In the genomic region with DNA sequence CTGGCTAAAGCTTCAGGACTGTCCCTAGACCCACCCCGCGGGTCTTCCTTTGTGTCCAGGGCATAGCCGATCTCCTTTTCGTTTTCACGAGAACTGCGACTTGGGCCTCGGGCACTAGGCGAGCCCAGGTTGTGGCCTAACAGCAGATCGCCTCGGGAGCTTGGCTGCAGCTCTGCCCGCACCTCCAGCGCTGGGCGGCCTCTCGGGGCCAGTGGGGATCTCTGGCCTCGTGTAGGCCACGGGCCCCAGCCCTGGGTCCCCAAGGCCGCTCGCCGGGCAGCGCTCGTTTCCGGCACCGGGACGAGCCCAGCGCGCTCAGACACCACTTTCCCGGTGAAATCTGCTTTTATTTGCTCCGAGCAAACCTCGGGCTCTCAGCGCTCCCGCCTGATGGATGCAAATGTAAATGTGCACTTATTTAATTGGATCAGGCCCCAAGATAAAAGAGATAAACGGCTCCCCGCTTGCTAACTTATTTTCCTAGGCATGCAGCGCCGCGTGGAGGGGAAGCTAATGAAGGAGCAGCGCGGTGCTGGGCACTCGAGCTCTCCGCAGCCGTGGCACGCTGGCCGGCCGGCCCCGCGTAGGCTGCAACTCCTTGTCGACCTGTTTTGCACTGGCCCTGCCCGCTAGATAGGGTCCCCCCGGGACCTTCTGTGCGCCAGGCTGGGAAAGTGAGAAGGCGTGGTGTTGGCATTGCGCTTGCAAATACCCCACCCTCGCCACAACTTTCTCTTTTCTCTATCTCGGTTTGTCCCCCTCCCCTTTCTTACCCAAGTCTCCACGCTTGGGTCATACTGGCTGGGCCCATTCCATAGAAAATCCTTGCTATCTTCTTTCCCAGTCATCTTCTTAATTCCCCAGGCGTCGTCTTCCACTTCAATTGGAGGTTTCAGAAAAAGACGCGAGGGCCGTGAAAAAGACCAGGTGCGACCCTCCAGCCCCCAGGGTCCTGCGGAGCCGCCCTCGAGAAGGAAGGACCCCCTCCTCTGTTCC, we compare ENCODE assay signal across 1 cellular context.
A peak's percentile ranks its signal among the peaks of the same experiment; 100 is the strongest.
TF ChIP-seq lines count a peak whose summit lies in the region.

No MANE protein-coding gene starts in this region.

TF ChIP-seq in HepG2, 621 proteins besides CTCF, POLR2A, EP300 and RAD21 (continued from another document):
- TF ChIP-seq ETV5 (CRISPR knock-in tag; IDR thresholded peaks at IDR 0.05; ENCODE audit: borderline replicate concordance) (no peak), CBX2 (IDR thresholded peaks at IDR 0.05; ENCODE audit: low read depth, low read length) (peak; percentile 92; the same call in 1 of the 2 replicates), CBX2 (CRISPR knock-in tag; IDR thresholded peaks at IDR 0.05; ENCODE audit: low read depth) (no peak), MED8 (CRISPR knock-in tag; IDR thresholded peaks at IDR 0.05; ENCODE audit: insufficient replicate concordance) (peak; percentile 18), RNF2 (conservative IDR thresholded peaks at IDR 0.05; ENCODE audit: low read depth) (peak; percentile 96), KLF6 (CRISPR knock-in tag; IDR thresholded peaks at IDR 0.05) (no peak)
TF ChIP-seq in HepG2: peak in this region for 4.
